1 cellular context compared by ENCODE assay signal in the genomic region with DNA sequence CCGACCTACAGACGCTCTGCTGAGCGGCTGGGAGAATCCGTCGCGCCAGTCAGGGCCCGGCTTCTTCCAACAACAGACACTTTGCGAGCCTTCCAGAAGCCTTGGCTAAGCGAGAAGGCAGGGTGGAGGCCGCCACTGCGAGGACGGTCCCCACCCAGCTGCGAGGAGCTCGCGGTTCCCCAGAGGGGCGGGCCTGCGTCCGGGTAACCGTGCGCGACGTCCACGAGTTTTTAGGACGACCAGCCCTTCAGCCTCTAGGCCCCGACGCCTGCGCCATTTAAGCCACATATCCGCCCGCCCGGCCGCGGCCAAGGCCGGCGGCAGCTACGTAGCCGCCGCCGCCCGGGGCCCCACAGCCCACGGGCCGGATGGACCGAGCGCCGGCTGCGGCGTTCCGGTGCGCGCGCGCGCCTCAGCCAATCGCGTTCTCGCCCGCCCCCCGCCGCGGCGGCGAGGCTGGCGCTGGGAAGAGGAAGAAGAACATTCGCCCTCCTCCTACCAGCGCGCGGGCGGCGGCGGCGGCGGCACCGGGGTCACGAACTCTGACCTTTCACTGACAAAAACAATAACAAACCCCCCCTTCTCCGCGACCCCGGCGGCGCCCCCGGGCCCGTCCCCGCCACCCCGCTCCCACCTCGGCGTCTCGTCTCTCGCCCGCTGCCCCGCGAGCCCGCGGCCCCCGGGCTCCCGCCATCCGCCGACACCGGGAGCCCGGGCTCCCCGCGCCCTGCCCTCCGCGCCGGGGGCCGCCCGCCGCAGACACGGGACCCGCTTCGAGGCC.
TF ChIP-seq lines count a peak whose summit lies in the region.

A gene (plus strand): TSS at position 479 of the 781 bp plus-strand sequence. CDS start 56,332 bp downstream, outside the sequence.

TF ChIP-seq in HepG2, 621 proteins besides CTCF, POLR2A, EP300 and RAD21 (continued from another document and continues in another):
- TF ChIP-seq, protein P1, sequence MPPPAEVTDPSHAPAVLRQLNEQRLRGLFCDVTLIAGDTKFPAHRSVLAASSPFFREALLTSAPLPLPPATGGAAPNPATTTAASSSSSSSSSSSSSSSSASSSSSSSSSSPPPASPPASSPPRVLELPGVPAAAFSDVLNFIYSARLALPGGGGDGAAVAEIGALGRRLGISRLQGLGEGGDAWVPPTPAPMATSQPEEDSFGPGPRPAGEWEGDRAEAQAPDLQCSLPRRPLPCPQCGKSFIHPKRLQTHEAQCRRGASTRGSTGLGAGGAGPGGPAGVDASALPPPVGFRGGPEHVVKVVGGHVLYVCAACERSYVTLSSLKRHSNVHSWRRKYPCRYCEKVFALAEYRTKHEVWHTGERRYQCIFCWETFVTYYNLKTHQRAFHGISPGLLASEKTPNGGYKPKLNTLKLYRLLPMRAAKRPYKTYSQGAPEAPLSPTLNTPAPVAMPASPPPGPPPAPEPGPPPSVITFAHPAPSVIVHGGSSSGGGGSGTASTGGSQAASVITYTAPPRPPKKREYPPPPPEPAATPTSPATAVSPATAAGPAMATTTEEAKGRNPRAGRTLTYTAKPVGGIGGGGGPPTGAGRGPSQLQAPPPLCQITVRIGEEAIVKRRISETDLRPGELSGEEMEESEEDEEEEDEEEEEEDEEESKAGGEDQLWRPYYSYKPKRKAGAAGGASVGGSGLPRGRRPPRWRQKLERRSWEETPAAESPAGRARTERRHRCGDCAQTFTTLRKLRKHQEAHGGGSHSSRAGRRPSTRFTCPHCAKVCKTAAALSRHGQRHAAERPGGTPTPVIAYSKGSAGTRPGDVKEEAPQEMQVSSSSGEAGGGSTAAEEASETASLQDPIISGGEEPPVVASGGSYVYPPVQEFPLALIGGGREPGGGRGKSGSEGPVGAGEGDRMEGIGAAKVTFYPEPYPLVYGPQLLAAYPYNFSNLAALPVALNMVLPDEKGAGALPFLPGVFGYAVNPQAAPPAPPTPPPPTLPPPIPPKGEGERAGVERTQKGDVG (CRISPR knock-in tag; IDR thresholded peaks at IDR 0.05; ENCODE audit: borderline replicate concordance) = no peak
- no peak for TF ChIP-seq RFX1 (IDR thresholded peaks at IDR 0.05)
- 0 out of 2 replicates have a peak, but pooled peaks have one; percentile 13 for TF ChIP-seq MBNL3 (CRISPR knock-in tag; conservative IDR thresholded peaks at IDR 0.05)
- no peak for TF ChIP-seq MED8 (CRISPR knock-in tag; IDR thresholded peaks at IDR 0.05; ENCODE audit: insufficient replicate concordance)
- no peak for TF ChIP-seq ZNF251 (CRISPR knock-in tag; IDR thresholded peaks at IDR 0.05)
- TF ChIP-seq ZFP62 (CRISPR knock-in tag; IDR thresholded peaks at IDR 0.05) = no peak
- TF ChIP-seq, protein P2, sequence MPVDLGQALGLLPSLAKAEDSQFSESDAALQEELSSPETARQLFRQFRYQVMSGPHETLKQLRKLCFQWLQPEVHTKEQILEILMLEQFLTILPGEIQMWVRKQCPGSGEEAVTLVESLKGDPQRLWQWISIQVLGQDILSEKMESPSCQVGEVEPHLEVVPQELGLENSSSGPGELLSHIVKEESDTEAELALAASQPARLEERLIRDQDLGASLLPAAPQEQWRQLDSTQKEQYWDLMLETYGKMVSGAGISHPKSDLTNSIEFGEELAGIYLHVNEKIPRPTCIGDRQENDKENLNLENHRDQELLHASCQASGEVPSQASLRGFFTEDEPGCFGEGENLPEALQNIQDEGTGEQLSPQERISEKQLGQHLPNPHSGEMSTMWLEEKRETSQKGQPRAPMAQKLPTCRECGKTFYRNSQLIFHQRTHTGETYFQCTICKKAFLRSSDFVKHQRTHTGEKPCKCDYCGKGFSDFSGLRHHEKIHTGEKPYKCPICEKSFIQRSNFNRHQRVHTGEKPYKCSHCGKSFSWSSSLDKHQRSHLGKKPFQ (CRISPR knock-in tag; IDR thresholded peaks at IDR 0.05; ENCODE audit: insufficient replicate concordance) = no peak
- TF ChIP-seq MTA1 (CRISPR knock-in tag; IDR thresholded peaks at IDR 0.05; ENCODE audit: borderline replicate concordance) = no peak
- no peak for TF ChIP-seq BORCS8-MEF2B (CRISPR knock-in tag; IDR thresholded peaks at IDR 0.05)
- TF ChIP-seq ZNF160 (CRISPR knock-in tag; IDR thresholded peaks at IDR 0.05) = no peak
- 0 out of 2 replicates have a peak, but pooled peaks have one; percentile 23 for TF ChIP-seq SALL1 (CRISPR knock-in tag; IDR thresholded peaks at IDR 0.05)
- no peak for TF ChIP-seq NONO (IDR thresholded peaks at IDR 0.05)
- TF ChIP-seq NONO (CRISPR knock-in tag; conservative IDR thresholded peaks at IDR 0.05) = no peak
- no peak for TF ChIP-seq ZIK1 (CRISPR knock-in tag; IDR thresholded peaks at IDR 0.05; ENCODE audit: borderline replicate concordance, low read depth)
- TF ChIP-seq, protein P3, sequence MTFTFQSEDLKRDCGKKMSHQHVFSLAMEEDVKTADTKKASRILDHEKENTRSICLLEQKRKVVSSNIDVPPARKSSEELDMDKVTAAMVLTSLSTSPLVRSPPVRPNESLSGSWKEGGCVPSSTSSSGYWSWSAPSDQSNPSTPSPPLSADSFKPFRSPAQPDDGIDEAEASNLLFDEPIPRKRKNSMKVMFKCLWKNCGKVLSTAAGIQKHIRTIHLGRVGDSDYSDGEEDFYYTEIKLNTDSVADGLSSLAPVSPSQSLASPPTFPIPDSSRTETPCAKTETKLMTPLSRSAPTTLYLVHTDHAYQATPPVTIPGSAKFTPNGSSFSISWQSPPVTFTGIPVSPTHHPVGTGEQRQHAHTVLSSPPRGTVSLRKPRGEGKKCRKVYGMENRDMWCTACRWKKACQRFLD (CRISPR knock-in tag; IDR thresholded peaks at IDR 0.05; ENCODE audit: borderline replicate concordance) = 0 out of 2 replicates have a peak, but pooled peaks have one; percentile 27
- TF ChIP-seq NFE2 (CRISPR knock-in tag; IDR thresholded peaks at IDR 0.05) = no peak
- no peak for TF ChIP-seq ATAD3A (CRISPR knock-in tag; IDR thresholded peaks at IDR 0.05)
- TF ChIP-seq ZFP41 (CRISPR knock-in tag; IDR thresholded peaks at IDR 0.05; ENCODE audit: borderline replicate concordance) = no peak
- TF ChIP-seq, protein P4, sequence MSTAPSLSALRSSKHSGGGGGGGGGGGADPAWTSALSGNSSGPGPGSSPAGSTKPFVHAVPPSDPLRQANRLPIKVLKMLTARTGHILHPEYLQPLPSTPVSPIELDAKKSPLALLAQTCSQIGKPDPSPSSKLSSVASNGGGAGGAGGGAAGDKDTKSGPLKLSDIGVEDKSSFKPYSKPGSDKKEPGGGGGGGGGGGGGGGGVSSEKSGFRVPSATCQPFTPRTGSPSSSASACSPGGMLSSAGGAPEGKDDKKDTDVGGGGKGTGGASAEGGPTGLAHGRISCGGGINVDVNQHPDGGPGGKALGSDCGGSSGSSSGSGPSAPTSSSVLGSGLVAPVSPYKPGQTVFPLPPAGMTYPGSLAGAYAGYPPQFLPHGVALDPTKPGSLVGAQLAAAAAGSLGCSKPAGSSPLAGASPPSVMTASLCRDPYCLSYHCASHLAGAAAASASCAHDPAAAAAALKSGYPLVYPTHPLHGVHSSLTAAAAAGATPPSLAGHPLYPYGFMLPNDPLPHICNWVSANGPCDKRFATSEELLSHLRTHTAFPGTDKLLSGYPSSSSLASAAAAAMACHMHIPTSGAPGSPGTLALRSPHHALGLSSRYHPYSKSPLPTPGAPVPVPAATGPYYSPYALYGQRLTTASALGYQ (CRISPR knock-in tag; IDR thresholded peaks at IDR 0.05) = no peak
- no peak; the same call in 1 of the 2 replicates for TF ChIP-seq ZNF430 (CRISPR knock-in tag; IDR thresholded peaks at IDR 0.05)
- no peak for TF ChIP-seq PRPF4 (IDR thresholded peaks at IDR 0.05; ENCODE audit: low read depth, low read length, poor library complexity, severe bottlenecking)
- TF ChIP-seq ZNF570 (CRISPR knock-in tag; IDR thresholded peaks at IDR 0.05; ENCODE audit: borderline replicate concordance) = no peak
- TF ChIP-seq, protein P5, sequence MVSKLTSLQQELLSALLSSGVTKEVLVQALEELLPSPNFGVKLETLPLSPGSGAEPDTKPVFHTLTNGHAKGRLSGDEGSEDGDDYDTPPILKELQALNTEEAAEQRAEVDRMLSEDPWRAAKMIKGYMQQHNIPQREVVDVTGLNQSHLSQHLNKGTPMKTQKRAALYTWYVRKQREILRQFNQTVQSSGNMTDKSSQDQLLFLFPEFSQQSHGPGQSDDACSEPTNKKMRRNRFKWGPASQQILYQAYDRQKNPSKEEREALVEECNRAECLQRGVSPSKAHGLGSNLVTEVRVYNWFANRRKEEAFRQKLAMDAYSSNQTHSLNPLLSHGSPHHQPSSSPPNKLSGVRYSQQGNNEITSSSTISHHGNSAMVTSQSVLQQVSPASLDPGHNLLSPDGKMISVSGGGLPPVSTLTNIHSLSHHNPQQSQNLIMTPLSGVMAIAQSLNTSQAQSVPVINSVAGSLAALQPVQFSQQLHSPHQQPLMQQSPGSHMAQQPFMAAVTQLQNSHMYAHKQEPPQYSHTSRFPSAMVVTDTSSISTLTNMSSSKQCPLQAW (CRISPR knock-in tag; IDR thresholded peaks at IDR 0.05) = peak; percentile 15; the same call in 1 of the 2 replicates
- TF ChIP-seq ZFY (CRISPR knock-in tag; IDR thresholded peaks at IDR 0.05) = peak; percentile 90
- TF ChIP-seq DMAP1 (CRISPR knock-in tag; IDR thresholded peaks at IDR 0.05) = peak; percentile 70
- TF ChIP-seq RBM22 (optimal IDR thresholded peaks at IDR 0.05; ENCODE audit: low read length) = no peak
- TF ChIP-seq ZNF225 (CRISPR knock-in tag; IDR thresholded peaks at IDR 0.05) = peak; percentile 77; the same call in 1 of the 2 replicates
- no peak for TF ChIP-seq ELF4 (CRISPR knock-in tag; IDR thresholded peaks at IDR 0.05; ENCODE audit: borderline replicate concordance)
- no peak for TF ChIP-seq IKZF1 (IDR thresholded peaks at IDR 0.05)
- TF ChIP-seq, protein P6, sequence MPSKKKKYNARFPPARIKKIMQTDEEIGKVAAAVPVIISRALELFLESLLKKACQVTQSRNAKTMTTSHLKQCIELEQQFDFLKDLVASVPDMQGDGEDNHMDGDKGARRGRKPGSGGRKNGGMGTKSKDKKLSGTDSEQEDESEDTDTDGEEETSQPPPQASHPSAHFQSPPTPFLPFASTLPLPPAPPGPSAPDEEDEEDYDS (CRISPR knock-in tag; IDR thresholded peaks at IDR 0.05) = no peak
- no peak for TF ChIP-seq NCOA2 (CRISPR knock-in tag; IDR thresholded peaks at IDR 0.05)
- no peak for TF ChIP-seq SNAI1 (CRISPR knock-in tag; IDR thresholded peaks at IDR 0.05; ENCODE audit: borderline replicate concordance)
- TF ChIP-seq SP140L (CRISPR knock-in tag; IDR thresholded peaks at IDR 0.05; ENCODE audit: borderline replicate concordance) = no peak
- no peak for TF ChIP-seq EEA1 (CRISPR knock-in tag; IDR thresholded peaks at IDR 0.05; ENCODE audit: borderline replicate concordance)
- TF ChIP-seq NR3C1 (CRISPR knock-in tag; IDR thresholded peaks at IDR 0.05) = no peak
- TF ChIP-seq, protein P7, sequence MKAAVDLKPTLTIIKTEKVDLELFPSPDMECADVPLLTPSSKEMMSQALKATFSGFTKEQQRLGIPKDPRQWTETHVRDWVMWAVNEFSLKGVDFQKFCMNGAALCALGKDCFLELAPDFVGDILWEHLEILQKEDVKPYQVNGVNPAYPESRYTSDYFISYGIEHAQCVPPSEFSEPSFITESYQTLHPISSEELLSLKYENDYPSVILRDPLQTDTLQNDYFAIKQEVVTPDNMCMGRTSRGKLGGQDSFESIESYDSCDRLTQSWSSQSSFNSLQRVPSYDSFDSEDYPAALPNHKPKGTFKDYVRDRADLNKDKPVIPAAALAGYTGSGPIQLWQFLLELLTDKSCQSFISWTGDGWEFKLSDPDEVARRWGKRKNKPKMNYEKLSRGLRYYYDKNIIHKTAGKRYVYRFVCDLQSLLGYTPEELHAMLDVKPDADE (CRISPR knock-in tag; IDR thresholded peaks at IDR 0.05) = no peak
- TF ChIP-seq FOXC1 (CRISPR knock-in tag; IDR thresholded peaks at IDR 0.05; ENCODE audit: borderline replicate concordance) = 0 out of 2 replicates have a peak, but pooled peaks have one; percentile 65
- TF ChIP-seq, protein P8, sequence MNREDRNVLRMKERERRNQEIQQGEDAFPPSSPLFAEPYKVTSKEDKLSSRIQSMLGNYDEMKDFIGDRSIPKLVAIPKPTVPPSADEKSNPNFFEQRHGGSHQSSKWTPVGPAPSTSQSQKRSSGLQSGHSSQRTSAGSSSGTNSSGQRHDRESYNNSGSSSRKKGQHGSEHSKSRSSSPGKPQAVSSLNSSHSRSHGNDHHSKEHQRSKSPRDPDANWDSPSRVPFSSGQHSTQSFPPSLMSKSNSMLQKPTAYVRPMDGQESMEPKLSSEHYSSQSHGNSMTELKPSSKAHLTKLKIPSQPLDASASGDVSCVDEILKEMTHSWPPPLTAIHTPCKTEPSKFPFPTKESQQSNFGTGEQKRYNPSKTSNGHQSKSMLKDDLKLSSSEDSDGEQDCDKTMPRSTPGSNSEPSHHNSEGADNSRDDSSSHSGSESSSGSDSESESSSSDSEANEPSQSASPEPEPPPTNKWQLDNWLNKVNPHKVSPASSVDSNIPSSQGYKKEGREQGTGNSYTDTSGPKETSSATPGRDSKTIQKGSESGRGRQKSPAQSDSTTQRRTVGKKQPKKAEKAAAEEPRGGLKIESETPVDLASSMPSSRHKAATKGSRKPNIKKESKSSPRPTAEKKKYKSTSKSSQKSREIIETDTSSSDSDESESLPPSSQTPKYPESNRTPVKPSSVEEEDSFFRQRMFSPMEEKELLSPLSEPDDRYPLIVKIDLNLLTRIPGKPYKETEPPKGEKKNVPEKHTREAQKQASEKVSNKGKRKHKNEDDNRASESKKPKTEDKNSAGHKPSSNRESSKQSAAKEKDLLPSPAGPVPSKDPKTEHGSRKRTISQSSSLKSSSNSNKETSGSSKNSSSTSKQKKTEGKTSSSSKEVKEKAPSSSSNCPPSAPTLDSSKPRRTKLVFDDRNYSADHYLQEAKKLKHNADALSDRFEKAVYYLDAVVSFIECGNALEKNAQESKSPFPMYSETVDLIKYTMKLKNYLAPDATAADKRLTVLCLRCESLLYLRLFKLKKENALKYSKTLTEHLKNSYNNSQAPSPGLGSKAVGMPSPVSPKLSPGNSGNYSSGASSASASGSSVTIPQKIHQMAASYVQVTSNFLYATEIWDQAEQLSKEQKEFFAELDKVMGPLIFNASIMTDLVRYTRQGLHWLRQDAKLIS (CRISPR knock-in tag; IDR thresholded peaks at IDR 0.05) = no peak
- 0 out of 2 replicates have a peak, but pooled peaks have one; percentile 31 for TF ChIP-seq SMAD3 (CRISPR knock-in tag; IDR thresholded peaks at IDR 0.05)
- no peak for TF ChIP-seq ZNF572 (CRISPR knock-in tag; IDR thresholded peaks at IDR 0.05)
- no peak for TF ChIP-seq ZNF615 (CRISPR knock-in tag; IDR thresholded peaks at IDR 0.05; ENCODE audit: borderline replicate concordance)
- no peak for TF ChIP-seq ELF1 (CRISPR knock-in tag; IDR thresholded peaks at IDR 0.05)
- TF ChIP-seq ZNF703 (CRISPR knock-in tag; IDR thresholded peaks at IDR 0.05; ENCODE audit: borderline replicate concordance) = no peak
